1 cellular context compared by ENCODE assay signal in genomic region chr5:181241393-181241975, GRCh38.
TF ChIP-seq lines count a peak whose summit lies in the region.

No MANE protein-coding gene starts in this region.

TF ChIP-seq in HepG2, 621 proteins besides CTCF, POLR2A, EP300 and RAD21 (continued from another document and continues in another):
- TF ChIP-seq ZNF710 (CRISPR knock-in tag; IDR thresholded peaks at IDR 0.05; ENCODE audit: borderline replicate concordance) (no peak), ZBTB20 (CRISPR knock-in tag; IDR thresholded peaks at IDR 0.05; ENCODE audit: borderline replicate concordance, low read depth) (no peak), ZNF20 (CRISPR knock-in tag; IDR thresholded peaks at IDR 0.05) (no peak), SKIL (CRISPR knock-in tag; IDR thresholded peaks at IDR 0.05; ENCODE audit: borderline replicate concordance) (0 out of 2 replicates have a peak, but pooled peaks have one; percentile 21), AGO2 (optimal IDR thresholded peaks at IDR 0.05; ENCODE audit: low read depth, low read length) (peak; percentile 22), ATF6 (CRISPR knock-in tag; conservative IDR thresholded peaks at IDR 0.05) (no peak), DRAP1 (CRISPR knock-in tag; IDR thresholded peaks at IDR 0.05) (no peak), EEA1 (CRISPR knock-in tag; IDR thresholded peaks at IDR 0.05; ENCODE audit: borderline replicate concordance) (no peak), ZNF550 (CRISPR knock-in tag; IDR thresholded peaks at IDR 0.05; ENCODE audit: borderline replicate concordance) (no peak), ZNF33B (CRISPR knock-in tag; IDR thresholded peaks at IDR 0.05) (no peak), NFKB2 (CRISPR knock-in tag; IDR thresholded peaks at IDR 0.05; ENCODE audit: borderline replicate concordance) (no peak), ZBTB38 (CRISPR knock-in tag; IDR thresholded peaks at IDR 0.05) (no peak), GLMP (CRISPR knock-in tag; IDR thresholded peaks at IDR 0.05; ENCODE audit: borderline replicate concordance) (no peak), ATF5 (CRISPR knock-in tag; IDR thresholded peaks at IDR 0.05; ENCODE audit: low read depth) (no peak), ERF (CRISPR knock-in tag; IDR thresholded peaks at IDR 0.05) (no peak), ZNF615 (CRISPR knock-in tag; IDR thresholded peaks at IDR 0.05; ENCODE audit: borderline replicate concordance) (no peak), ZNF792 (CRISPR knock-in tag; IDR thresholded peaks at IDR 0.05) (peak; percentile 36; the same call in 1 of the 2 replicates), HNF1B (CRISPR knock-in tag; IDR thresholded peaks at IDR 0.05) (no peak), DZIP1 (CRISPR knock-in tag; IDR thresholded peaks at IDR 0.05) (no peak), ZFAT (CRISPR knock-in tag; conservative IDR thresholded peaks at IDR 0.05) (no peak), CENPX (CRISPR knock-in tag; IDR thresholded peaks at IDR 0.05) (no peak), ZSCAN21 (CRISPR knock-in tag; IDR thresholded peaks at IDR 0.05; ENCODE audit: borderline replicate concordance) (no peak), KDM4B (CRISPR knock-in tag; IDR thresholded peaks at IDR 0.05) (no peak), ZFP91 (CRISPR knock-in tag; IDR thresholded peaks at IDR 0.05; ENCODE audit: borderline replicate concordance) (no peak), TMF1 (CRISPR knock-in tag; IDR thresholded peaks at IDR 0.05; ENCODE audit: low read depth) (no peak), CREBL2 (CRISPR knock-in tag; IDR thresholded peaks at IDR 0.05; ENCODE audit: borderline replicate concordance) (no peak), PITX1 (CRISPR knock-in tag; IDR thresholded peaks at IDR 0.05) (no peak; the same call in 1 of the 2 replicates), ZNF780A (CRISPR knock-in tag; IDR thresholded peaks at IDR 0.05) (no peak), CREM (IDR thresholded peaks at IDR 0.05) (no peak), CREM (CRISPR knock-in tag; IDR thresholded peaks at IDR 0.05) (no peak), SMARCC2 (IDR thresholded peaks at IDR 0.05) (no peak), ZNF253 (CRISPR knock-in tag; IDR thresholded peaks at IDR 0.05; ENCODE audit: borderline replicate concordance) (no peak), ZNF230 (CRISPR knock-in tag; IDR thresholded peaks at IDR 0.05) (no peak), ZFP82 (CRISPR knock-in tag; IDR thresholded peaks at IDR 0.05; ENCODE audit: borderline replicate concordance) (no peak), ZSCAN25 (CRISPR knock-in tag; IDR thresholded peaks at IDR 0.05) (no peak), THAP11 (CRISPR knock-in tag; IDR thresholded peaks at IDR 0.05) (0 out of 2 replicates have a peak, but pooled peaks have one; percentile 24), ZNF639 (CRISPR knock-in tag; conservative IDR thresholded peaks at IDR 0.05) (no peak), SOX5 (CRISPR knock-in tag; IDR thresholded peaks at IDR 0.05; ENCODE audit: borderline replicate concordance) (peak; percentile 34; the same call in 1 of the 2 replicates), THRA (CRISPR knock-in tag; IDR thresholded peaks at IDR 0.05; ENCODE audit: borderline replicate concordance) (no peak), TBL1XR1 (IDR thresholded peaks at IDR 0.05; ENCODE audit: borderline replicate concordance, low read length, partially characterized antibody) (no peak), ZNF570 (CRISPR knock-in tag; IDR thresholded peaks at IDR 0.05; ENCODE audit: borderline replicate concordance) (no peak), HCFC1 (IDR thresholded peaks at IDR 0.05; ENCODE audit: low read depth, low read length) (no peak), ATF4 (CRISPR knock-in tag; IDR thresholded peaks at IDR 0.05) (peak in 1 of 2 experiments; percentile 94; a peak in 2 of 4 replicates), NBN (conservative IDR thresholded peaks at IDR 0.05) (no peak), TOE1 (CRISPR knock-in tag; IDR thresholded peaks at IDR 0.05) (no peak), HOXA5 (CRISPR knock-in tag; IDR thresholded peaks at IDR 0.05) (no peak), ZNF354B (CRISPR knock-in tag; IDR thresholded peaks at IDR 0.05) (no peak), ZNF543 (CRISPR knock-in tag; IDR thresholded peaks at IDR 0.05) (no peak), ISL2 (CRISPR knock-in tag; IDR thresholded peaks at IDR 0.05) (no peak), ZNF468 (CRISPR knock-in tag; IDR thresholded peaks at IDR 0.05) (no peak)
